ENCODE assay signal across 1 cellular context in genomic region chr11:64803163-64803845, GRCh38.
TF ChIP-seq lines count a peak whose summit lies in the region.

Gene MAP4K2 (minus strand): TSS chr11:64803214. CDS start chr11:64803149, 65 bp downstream.

TF ChIP-seq in HepG2, 621 proteins besides CTCF, POLR2A, EP300 and RAD21 (continued from another document and continues in another):
- TF ChIP-seq, protein P1, sequence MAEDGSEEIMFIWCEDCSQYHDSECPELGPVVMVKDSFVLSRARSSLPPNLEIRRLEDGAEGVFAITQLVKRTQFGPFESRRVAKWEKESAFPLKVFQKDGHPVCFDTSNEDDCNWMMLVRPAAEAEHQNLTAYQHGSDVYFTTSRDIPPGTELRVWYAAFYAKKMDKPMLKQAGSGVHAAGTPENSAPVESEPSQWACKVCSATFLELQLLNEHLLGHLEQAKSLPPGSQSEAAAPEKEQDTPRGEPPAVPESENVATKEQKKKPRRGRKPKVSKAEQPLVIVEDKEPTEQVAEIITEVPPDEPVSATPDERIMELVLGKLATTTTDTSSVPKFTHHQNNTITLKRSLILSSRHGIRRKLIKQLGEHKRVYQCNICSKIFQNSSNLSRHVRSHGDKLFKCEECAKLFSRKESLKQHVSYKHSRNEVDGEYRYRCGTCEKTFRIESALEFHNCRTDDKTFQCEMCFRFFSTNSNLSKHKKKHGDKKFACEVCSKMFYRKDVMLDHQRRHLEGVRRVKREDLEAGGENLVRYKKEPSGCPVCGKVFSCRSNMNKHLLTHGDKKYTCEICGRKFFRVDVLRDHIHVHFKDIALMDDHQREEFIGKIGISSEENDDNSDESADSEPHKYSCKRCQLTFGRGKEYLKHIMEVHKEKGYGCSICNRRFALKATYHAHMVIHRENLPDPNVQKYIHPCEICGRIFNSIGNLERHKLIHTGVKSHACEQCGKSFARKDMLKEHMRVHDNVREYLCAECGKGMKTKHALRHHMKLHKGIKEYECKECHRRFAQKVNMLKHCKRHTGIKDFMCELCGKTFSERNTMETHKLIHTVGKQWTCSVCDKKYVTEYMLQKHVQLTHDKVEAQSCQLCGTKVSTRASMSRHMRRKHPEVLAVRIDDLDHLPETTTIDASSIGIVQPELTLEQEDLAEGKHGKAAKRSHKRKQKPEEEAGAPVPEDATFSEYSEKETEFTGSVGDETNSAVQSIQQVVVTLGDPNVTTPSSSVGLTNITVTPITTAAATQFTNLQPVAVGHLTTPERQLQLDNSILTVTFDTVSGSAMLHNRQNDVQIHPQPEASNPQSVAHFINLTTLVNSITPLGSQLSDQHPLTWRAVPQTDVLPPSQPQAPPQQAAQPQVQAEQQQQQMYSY (CRISPR knock-in tag; IDR thresholded peaks at IDR 0.05) = no peak
- no peak for TF ChIP-seq TOPORS (CRISPR knock-in tag; IDR thresholded peaks at IDR 0.05)
- TF ChIP-seq ZNF251 (CRISPR knock-in tag; IDR thresholded peaks at IDR 0.05) = no peak
- peak; percentile 32; the same call in 1 of the 2 replicates for TF ChIP-seq ZSCAN25 (CRISPR knock-in tag; IDR thresholded peaks at IDR 0.05)
- TF ChIP-seq SPEN (CRISPR knock-in tag; IDR thresholded peaks at IDR 0.05; ENCODE audit: low read depth) = no peak
- no peak for TF ChIP-seq DMTF1 (CRISPR knock-in tag; IDR thresholded peaks at IDR 0.05)
- TF ChIP-seq IKZF4 (CRISPR knock-in tag; IDR thresholded peaks at IDR 0.05; ENCODE audit: borderline replicate concordance, low read depth, not compliant biosample characterization) = no peak
- TF ChIP-seq ARID4A (CRISPR knock-in tag; IDR thresholded peaks at IDR 0.05; ENCODE audit: borderline replicate concordance) = peak; percentile 39; the same call in 1 of the 2 replicates
- TF ChIP-seq, protein P2, sequence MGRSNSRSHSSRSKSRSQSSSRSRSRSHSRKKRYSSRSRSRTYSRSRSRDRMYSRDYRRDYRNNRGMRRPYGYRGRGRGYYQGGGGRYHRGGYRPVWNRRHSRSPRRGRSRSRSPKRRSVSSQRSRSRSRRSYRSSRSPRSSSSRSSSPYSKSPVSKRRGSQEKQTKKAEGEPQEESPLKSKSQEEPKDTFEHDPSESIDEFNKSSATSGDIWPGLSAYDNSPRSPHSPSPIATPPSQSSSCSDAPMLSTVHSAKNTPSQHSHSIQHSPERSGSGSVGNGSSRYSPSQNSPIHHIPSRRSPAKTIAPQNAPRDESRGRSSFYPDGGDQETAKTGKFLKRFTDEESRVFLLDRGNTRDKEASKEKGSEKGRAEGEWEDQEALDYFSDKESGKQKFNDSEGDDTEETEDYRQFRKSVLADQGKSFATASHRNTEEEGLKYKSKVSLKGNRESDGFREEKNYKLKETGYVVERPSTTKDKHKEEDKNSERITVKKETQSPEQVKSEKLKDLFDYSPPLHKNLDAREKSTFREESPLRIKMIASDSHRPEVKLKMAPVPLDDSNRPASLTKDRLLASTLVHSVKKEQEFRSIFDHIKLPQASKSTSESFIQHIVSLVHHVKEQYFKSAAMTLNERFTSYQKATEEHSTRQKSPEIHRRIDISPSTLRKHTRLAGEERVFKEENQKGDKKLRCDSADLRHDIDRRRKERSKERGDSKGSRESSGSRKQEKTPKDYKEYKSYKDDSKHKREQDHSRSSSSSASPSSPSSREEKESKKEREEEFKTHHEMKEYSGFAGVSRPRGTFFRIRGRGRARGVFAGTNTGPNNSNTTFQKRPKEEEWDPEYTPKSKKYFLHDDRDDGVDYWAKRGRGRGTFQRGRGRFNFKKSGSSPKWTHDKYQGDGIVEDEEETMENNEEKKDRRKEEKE (IDR thresholded peaks at IDR 0.05) = no peak
- TF ChIP-seq ZNF276 (CRISPR knock-in tag; IDR thresholded peaks at IDR 0.05; ENCODE audit: low read depth) = no peak
- TF ChIP-seq CENPT (CRISPR knock-in tag; IDR thresholded peaks at IDR 0.05; ENCODE audit: low read depth) = no peak
- peak; percentile 78 for TF ChIP-seq HNRNPLL (IDR thresholded peaks at IDR 0.05; ENCODE audit: low read depth, low read length, poor library complexity, severe bottlenecking)
- no peak for TF ChIP-seq ZNF513 (CRISPR knock-in tag; conservative IDR thresholded peaks at IDR 0.05)
- no peak for TF ChIP-seq ZNF34 (CRISPR knock-in tag; IDR thresholded peaks at IDR 0.05; ENCODE audit: borderline replicate concordance)
- no peak for TF ChIP-seq TCF7L2 (IDR thresholded peaks at IDR 0.05; ENCODE audit: low read depth, low read length)
- TF ChIP-seq CSRNP1 (CRISPR knock-in tag; IDR thresholded peaks at IDR 0.05) = no peak
- peak; percentile 39; the same call in 1 of the 2 replicates for TF ChIP-seq SIN3A (IDR thresholded peaks at IDR 0.05; ENCODE audit: borderline replicate concordance, low read depth, low read length)
- no peak for TF ChIP-seq HDAC2 (CRISPR knock-in tag; IDR thresholded peaks at IDR 0.05)
- TF ChIP-seq FOXK2 (IDR thresholded peaks at IDR 0.05) = no peak
- TF ChIP-seq, protein P3, sequence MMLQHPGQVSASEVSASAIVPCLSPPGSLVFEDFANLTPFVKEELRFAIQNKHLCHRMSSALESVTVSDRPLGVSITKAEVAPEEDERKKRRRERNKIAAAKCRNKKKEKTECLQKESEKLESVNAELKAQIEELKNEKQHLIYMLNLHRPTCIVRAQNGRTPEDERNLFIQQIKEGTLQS (CRISPR knock-in tag; IDR thresholded peaks at IDR 0.05) = no peak
- TF ChIP-seq ZNF263 (CRISPR knock-in tag; IDR thresholded peaks at IDR 0.05) = no peak
- no peak for TF ChIP-seq MXD3 (CRISPR knock-in tag; IDR thresholded peaks at IDR 0.05)
- no peak for TF ChIP-seq ZNF556 (CRISPR knock-in tag; IDR thresholded peaks at IDR 0.05; ENCODE audit: borderline replicate concordance)
- TF ChIP-seq, protein P4, sequence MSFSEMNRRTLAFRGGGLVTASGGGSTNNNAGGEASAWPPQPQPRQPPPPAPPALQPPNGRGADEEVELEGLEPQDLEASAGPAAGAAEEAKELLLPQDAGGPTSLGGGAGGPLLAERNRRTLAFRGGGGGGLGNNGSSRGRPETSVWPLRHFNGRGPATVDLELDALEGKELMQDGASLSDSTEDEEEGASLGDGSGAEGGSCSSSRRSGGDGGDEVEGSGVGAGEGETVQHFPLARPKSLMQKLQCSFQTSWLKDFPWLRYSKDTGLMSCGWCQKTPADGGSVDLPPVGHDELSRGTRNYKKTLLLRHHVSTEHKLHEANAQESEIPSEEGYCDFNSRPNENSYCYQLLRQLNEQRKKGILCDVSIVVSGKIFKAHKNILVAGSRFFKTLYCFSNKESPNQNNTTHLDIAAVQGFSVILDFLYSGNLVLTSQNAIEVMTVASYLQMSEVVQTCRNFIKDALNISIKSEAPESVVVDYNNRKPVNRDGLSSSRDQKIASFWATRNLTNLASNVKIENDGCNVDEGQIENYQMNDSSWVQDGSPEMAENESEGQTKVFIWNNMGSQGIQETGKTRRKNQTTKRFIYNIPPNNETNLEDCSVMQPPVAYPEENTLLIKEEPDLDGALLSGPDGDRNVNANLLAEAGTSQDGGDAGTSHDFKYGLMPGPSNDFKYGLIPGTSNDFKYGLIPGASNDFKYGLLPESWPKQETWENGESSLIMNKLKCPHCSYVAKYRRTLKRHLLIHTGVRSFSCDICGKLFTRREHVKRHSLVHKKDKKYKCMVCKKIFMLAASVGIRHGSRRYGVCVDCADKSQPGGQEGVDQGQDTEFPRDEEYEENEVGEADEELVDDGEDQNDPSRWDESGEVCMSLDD (CRISPR knock-in tag; IDR thresholded peaks at IDR 0.05; ENCODE audit: borderline replicate concordance) = no peak
- no peak for TF ChIP-seq ZNF326 (CRISPR knock-in tag; IDR thresholded peaks at IDR 0.05; ENCODE audit: borderline replicate concordance)
- TF ChIP-seq ZFP1 (CRISPR knock-in tag; IDR thresholded peaks at IDR 0.05) = no peak
- no peak for TF ChIP-seq ZNF589 (CRISPR knock-in tag; conservative IDR thresholded peaks at IDR 0.05)
- no peak for TF ChIP-seq SNAI1 (CRISPR knock-in tag; IDR thresholded peaks at IDR 0.05; ENCODE audit: borderline replicate concordance)
- TF ChIP-seq KDM4B (CRISPR knock-in tag; IDR thresholded peaks at IDR 0.05) = no peak
- TF ChIP-seq NR3C1 (CRISPR knock-in tag; IDR thresholded peaks at IDR 0.05) = no peak
- no peak for TF ChIP-seq ATF1 (CRISPR knock-in tag; IDR thresholded peaks at IDR 0.05)
- no peak for TF ChIP-seq BORCS8-MEF2B (CRISPR knock-in tag; IDR thresholded peaks at IDR 0.05)
- TF ChIP-seq CHCHD3 (CRISPR knock-in tag; IDR thresholded peaks at IDR 0.05) = no peak
- TF ChIP-seq ESRRA (CRISPR knock-in tag; IDR thresholded peaks at IDR 0.05; ENCODE audit: low read depth) = no peak
- no peak for TF ChIP-seq ZNF616 (CRISPR knock-in tag; IDR thresholded peaks at IDR 0.05; ENCODE audit: low read depth)
- peak; percentile 23; the same call in 1 of the 2 replicates for TF ChIP-seq TAF1 (CRISPR knock-in tag; IDR thresholded peaks at IDR 0.05)
- no peak for TF ChIP-seq CCDC6 (CRISPR knock-in tag; IDR thresholded peaks at IDR 0.05)
